Comparison of ENCODE assay signal across 23 cellular contexts in the genomic region with DNA sequence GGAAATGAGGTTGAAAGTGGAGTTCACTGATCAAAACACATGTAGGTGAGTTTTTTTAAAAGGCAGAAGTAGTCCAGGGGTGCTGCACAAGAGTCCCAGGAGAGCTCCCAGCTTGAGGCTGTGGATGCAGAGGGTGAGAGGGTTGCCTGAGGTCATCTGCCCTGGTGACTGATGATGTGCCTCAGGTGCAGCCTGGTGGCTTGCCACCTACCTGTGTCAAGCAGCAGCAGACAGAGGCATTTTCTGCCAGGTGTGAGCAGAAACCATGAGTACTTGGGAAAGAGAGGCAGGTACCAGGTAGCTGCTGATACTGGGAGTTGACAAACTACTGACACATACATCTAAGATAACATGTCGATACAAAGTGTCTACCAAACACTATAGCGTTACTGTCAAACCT.
A peak's percentile ranks its signal among the peaks of the same experiment; 100 is the strongest.
DNase-seq lines count a peak whose midpoint lies in the region; TF ChIP-seq lines count a peak whose summit lies in the region.
"Had no signal": no experiment of that assay in that cellular context is flagged by ENCODE, and none has a peak within 500 bp of the region (broad histone marks: within the 10 kb centered on the region; RNA-seq: fewer than 3 reads in every experiment).

No MANE protein-coding gene starts in this region.

- H3K36me3 ChIP-seq in neural progenitor cell: no peaks in the 10 kb centered on the region
- H3K36me3 ChIP-seq: BLaER1, HAP-1 had no signal

- H3K4me2 ChIP-seq in neural progenitor cell: no peak overlapping the region
- H3K4me2 ChIP-seq: BLaER1 had no signal

- H3K4me3 Mint-ChIP-seq in nephron: no peak overlapping the region
- H3K4me3 Mint-ChIP-seq in neural progenitor cell: no peak overlapping the region
- H3K4me3 Mint-ChIP-seq: B cell; CD4-positive, CD25-positive, alpha-beta regulatory T cell; CD8-positive, alpha-beta T cell; HFFc6 had no signal

- no peaks in the 10 kb centered on the region for H3K27me3 ChIP-seq in neural progenitor cell
- H3K27me3 ChIP-seq: BLaER1 had no signal

- no peaks in the 10 kb centered on the region for H3K9me3 ChIP-seq in neural progenitor cell (ENCODE audit: low read depth)
- H3K9me3 ChIP-seq: BLaER1, Caco-2, HAP-1 had no signal

- no peaks in the 10 kb centered on the region for H3K79me2 ChIP-seq in neural progenitor cell (ENCODE audit: low read depth)

- no peaks in the 10 kb centered on the region for H3F3A ChIP-seq in neural progenitor cell (ENCODE audit: low read depth)

- no peak overlapping the region for H3K4me3 ChIP-seq in neural progenitor cell
- H3K4me3 ChIP-seq: BLaER1, GM12878, HAP-1 had no signal

- H3K4me1 Mint-ChIP-seq in nephron: peaks cover 21% of the 10 kb centered on the region
- H3K4me1 Mint-ChIP-seq in neural progenitor cell: no peaks in the 10 kb centered on the region
- H3K4me1 Mint-ChIP-seq: CD4-positive, CD25-positive, alpha-beta regulatory T cell had no signal

- no peaks in the 10 kb centered on the region for H4K20me1 ChIP-seq in neural progenitor cell (ENCODE audit: low read depth)
- H4K20me1 ChIP-seq: BLaER1 had no signal

- peak; percentile 19 for DNase-seq in NCI-H510A treated with DMSO at 0.1 percent for 48 hours (lab: John Stamatoyannopoulos, UW)
- no peak for DNase-seq in NCI-H510A (lab: John Stamatoyannopoulos, UW)
- peak; percentile 26 for DNase-seq in germinal center (ENCODE audit: low spot score)
- no peak for DNase-seq in DMS53 (lab: John Stamatoyannopoulos, UW)
- DNase-seq in MV-4-11 (lab: John Stamatoyannopoulos, UW): no peak
- DNase-seq in NCI-H1694 (lab: John Stamatoyannopoulos, UW): no peak
- DNase-seq in neural progenitor cell (ENCODE audit: low spot score): no peak
- DNase-seq: Caco-2; CD4-positive, CD25-positive, alpha-beta regulatory T cell; CD8-positive, alpha-beta T cell; DMS153; DMS79; EL; GDM1; GOT3; HFFc6 had no signal

- H3K9me3 Mint-ChIP-seq in nephron (peaks cover 2% of the 10 kb centered on the region), neural progenitor cell (no peaks in the 10 kb centered on the region)
- H3K9me3 Mint-ChIP-seq: CD8-positive, alpha-beta T cell had no signal

- H3K36me3 Mint-ChIP-seq in nephron (ENCODE audit: low read depth) (no peaks in the 10 kb centered on the region), neural progenitor cell (no peaks in the 10 kb centered on the region)
- H3K36me3 Mint-ChIP-seq: CD4-positive, CD25-positive, alpha-beta regulatory T cell; CD8-positive, alpha-beta T cell had no signal

- no peak overlapping the region for H3K9ac ChIP-seq in neural progenitor cell
- H3K9ac ChIP-seq: BLaER1 had no signal

- peaks cover 4% of the 10 kb centered on the region for H3K4me1 ChIP-seq in neural progenitor cell
- H3K4me1 ChIP-seq: BLaER1, Caco-2, HAP-1 had no signal

- no peaks in the 10 kb centered on the region for H3K27me3 Mint-ChIP-seq in nephron (ENCODE audit: low read depth)
- peaks cover 4% of the 10 kb centered on the region for H3K27me3 Mint-ChIP-seq in neural progenitor cell (ENCODE audit: insufficient read depth, low read depth)
- H3K27me3 Mint-ChIP-seq: CD4-positive, CD25-positive, alpha-beta regulatory T cell had no signal

- no peak overlapping the region for H3K27ac ChIP-seq in neural progenitor cell
- H3K27ac ChIP-seq: 22Rv1, BLaER1, C4-2B had no signal

- H3K27ac Mint-ChIP-seq in nephron (peak overlapping the region in 2 of 3 experiments; percentile 42 to 67), neural progenitor cell (no peak overlapping the region)
- H3K27ac Mint-ChIP-seq: B cell; CD8-positive, alpha-beta T cell; HFFc6 had no signal

- TF ChIP-seq CTCF in nephron (IDR thresholded peaks at IDR 0.05; ENCODE audit: unreplicated experiment in 3 of 3) (no peak), neural progenitor cell (IDR thresholded peaks at IDR 0.05) (no peak)

- H2AFZ ChIP-seq in neural progenitor cell (replicated peaks): no peak overlapping the region

Comparison
In these comparisons a context has a peak if more than half of its experiments do, and no peak if none do; other contexts are left out.
1. DNase-seq: peak in NCI-H510A treated with DMSO at 0.1 percent for 48 hours (single experiment) and germinal center (single experiment); none in NCI-H510A (single experiment), DMS53 (single experiment), MV-4-11 (single experiment), NCI-H1694 (single experiment) and neural progenitor cell (single experiment).